Comparison of ENCODE assay signal across 1 cellular context in genomic region chr1:11908139-11909021, GRCh38.
TF ChIP-seq lines count a peak whose summit lies in the region.

No MANE protein-coding gene starts in this region.

TF ChIP-seq in K562, 482 proteins besides CTCF, POLR2A, EP300 and RAD21 (continued from another document and continues in another):
- TF ChIP-seq, protein P1, sequence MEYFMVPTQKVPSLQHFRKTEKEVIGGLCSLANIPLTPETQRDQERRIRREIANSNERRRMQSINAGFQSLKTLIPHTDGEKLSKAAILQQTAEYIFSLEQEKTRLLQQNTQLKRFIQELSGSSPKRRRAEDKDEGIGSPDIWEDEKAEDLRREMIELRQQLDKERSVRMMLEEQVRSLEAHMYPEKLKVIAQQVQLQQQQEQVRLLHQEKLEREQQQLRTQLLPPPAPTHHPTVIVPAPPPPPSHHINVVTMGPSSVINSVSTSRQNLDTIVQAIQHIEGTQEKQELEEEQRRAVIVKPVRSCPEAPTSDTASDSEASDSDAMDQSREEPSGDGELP (CRISPR knock-in tag; IDR thresholded peaks at IDR 0.05; ENCODE audit: borderline replicate concordance), result peak; percentile 89
- TF ChIP-seq RUNX1 (IDR thresholded peaks at IDR 0.05; ENCODE audit: low read depth), result peak; percentile 97
- TF ChIP-seq CTCFL (IDR thresholded peaks at IDR 0.05; ENCODE audit: borderline replicate concordance, insufficient read depth, low read depth, low read length, poor library complexity, severe bottlenecking), result peak; percentile 24
- no peak for TF ChIP-seq PRMT5 (CRISPR knock-in tag; IDR thresholded peaks at IDR 0.05)
- TF ChIP-seq SMARCE1 (IDR thresholded peaks at IDR 0.05), result no peak
- peak; percentile 48; the same call in 1 of the 2 replicates for TF ChIP-seq TCF7 (IDR thresholded peaks at IDR 0.05; ENCODE audit: borderline replicate concordance)
- TF ChIP-seq TBP (optimal IDR thresholded peaks at IDR 0.05; ENCODE audit: low read depth, low read length), result no peak
- no peak for TF ChIP-seq WHSC1 (IDR thresholded peaks at IDR 0.05; ENCODE audit: low read length)
- TF ChIP-seq TCF7L2 (IDR thresholded peaks at IDR 0.05; ENCODE audit: low read depth, low read length), result no peak
- peak; percentile 87 for TF ChIP-seq RBM22 (IDR thresholded peaks at IDR 0.05; ENCODE audit: low read depth, low read length, poor library complexity, severe bottlenecking)
- no peak; the same call in 1 of the 2 replicates for TF ChIP-seq SMARCA4 (IDR thresholded peaks at IDR 0.05)
- TF ChIP-seq ZNF695 (CRISPR knock-in tag; IDR thresholded peaks at IDR 0.05), result peak; percentile 100
- TF ChIP-seq, protein P2, sequence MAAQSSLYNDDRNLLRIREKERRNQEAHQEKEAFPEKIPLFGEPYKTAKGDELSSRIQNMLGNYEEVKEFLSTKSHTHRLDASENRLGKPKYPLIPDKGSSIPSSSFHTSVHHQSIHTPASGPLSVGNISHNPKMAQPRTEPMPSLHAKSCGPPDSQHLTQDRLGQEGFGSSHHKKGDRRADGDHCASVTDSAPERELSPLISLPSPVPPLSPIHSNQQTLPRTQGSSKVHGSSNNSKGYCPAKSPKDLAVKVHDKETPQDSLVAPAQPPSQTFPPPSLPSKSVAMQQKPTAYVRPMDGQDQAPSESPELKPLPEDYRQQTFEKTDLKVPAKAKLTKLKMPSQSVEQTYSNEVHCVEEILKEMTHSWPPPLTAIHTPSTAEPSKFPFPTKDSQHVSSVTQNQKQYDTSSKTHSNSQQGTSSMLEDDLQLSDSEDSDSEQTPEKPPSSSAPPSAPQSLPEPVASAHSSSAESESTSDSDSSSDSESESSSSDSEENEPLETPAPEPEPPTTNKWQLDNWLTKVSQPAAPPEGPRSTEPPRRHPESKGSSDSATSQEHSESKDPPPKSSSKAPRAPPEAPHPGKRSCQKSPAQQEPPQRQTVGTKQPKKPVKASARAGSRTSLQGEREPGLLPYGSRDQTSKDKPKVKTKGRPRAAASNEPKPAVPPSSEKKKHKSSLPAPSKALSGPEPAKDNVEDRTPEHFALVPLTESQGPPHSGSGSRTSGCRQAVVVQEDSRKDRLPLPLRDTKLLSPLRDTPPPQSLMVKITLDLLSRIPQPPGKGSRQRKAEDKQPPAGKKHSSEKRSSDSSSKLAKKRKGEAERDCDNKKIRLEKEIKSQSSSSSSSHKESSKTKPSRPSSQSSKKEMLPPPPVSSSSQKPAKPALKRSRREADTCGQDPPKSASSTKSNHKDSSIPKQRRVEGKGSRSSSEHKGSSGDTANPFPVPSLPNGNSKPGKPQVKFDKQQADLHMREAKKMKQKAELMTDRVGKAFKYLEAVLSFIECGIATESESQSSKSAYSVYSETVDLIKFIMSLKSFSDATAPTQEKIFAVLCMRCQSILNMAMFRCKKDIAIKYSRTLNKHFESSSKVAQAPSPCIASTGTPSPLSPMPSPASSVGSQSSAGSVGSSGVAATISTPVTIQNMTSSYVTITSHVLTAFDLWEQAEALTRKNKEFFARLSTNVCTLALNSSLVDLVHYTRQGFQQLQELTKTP (IDR thresholded peaks at IDR 0.05; ENCODE audit: low read depth in 1 of 2, partially characterized antibody in 2 of 2), result peak; percentile 81 to 99
- TF ChIP-seq, protein P3, sequence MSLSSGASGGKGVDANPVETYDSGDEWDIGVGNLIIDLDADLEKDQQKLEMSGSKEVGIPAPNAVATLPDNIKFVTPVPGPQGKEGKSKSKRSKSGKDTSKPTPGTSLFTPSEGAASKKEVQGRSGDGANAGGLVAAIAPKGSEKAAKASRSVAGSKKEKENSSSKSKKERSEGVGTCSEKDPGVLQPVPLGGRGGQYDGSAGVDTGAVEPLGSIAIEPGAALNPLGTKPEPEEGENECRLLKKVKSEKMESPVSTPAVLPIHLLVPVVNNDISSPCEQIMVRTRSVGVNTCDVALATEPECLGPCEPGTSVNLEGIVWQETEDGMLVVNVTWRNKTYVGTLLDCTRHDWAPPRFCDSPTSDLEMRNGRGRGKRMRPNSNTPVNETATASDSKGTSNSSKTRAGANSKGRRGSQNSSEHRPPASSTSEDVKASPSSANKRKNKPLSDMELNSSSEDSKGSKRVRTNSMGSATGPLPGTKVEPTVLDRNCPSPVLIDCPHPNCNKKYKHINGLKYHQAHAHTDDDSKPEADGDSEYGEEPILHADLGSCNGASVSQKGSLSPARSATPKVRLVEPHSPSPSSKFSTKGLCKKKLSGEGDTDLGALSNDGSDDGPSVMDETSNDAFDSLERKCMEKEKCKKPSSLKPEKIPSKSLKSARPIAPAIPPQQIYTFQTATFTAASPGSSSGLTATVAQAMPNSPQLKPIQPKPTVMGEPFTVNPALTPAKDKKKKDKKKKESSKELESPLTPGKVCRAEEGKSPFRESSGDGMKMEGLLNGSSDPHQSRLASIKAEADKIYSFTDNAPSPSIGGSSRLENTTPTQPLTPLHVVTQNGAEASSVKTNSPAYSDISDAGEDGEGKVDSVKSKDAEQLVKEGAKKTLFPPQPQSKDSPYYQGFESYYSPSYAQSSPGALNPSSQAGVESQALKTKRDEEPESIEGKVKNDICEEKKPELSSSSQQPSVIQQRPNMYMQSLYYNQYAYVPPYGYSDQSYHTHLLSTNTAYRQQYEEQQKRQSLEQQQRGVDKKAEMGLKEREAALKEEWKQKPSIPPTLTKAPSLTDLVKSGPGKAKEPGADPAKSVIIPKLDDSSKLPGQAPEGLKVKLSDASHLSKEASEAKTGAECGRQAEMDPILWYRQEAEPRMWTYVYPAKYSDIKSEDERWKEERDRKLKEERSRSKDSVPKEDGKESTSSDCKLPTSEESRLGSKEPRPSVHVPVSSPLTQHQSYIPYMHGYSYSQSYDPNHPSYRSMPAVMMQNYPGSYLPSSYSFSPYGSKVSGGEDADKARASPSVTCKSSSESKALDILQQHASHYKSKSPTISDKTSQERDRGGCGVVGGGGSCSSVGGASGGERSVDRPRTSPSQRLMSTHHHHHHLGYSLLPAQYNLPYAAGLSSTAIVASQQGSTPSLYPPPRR (CRISPR knock-in tag; IDR thresholded peaks at IDR 0.05; ENCODE audit: borderline replicate concordance), result peak; percentile 99
- peak; percentile 78 for TF ChIP-seq ZNF324 (CRISPR knock-in tag; IDR thresholded peaks at IDR 0.05)
- no peak; the same call in 1 of the 2 replicates for TF ChIP-seq CBFB (CRISPR knock-in tag; IDR thresholded peaks at IDR 0.05)
- peak; percentile 99 for TF ChIP-seq ZNF830 (CRISPR knock-in tag; IDR thresholded peaks at IDR 0.05)
- TF ChIP-seq RBM25 (IDR thresholded peaks at IDR 0.05; ENCODE audit: low read depth, low read length, severe bottlenecking), result no peak
- peak; percentile 91; the same call in 1 of the 2 replicates for TF ChIP-seq HDAC6 (IDR thresholded peaks at IDR 0.05; ENCODE audit: low read depth, low read length)
- peak; percentile 96; the same call in 1 of the 2 replicates for TF ChIP-seq ZFP30 (CRISPR knock-in tag; IDR thresholded peaks at IDR 0.05; ENCODE audit: borderline replicate concordance)
- TF ChIP-seq NELFE (IDR thresholded peaks at IDR 0.05; ENCODE audit: insufficient read depth, insufficient read length), result peak; percentile 75
- TF ChIP-seq ZNF41 (CRISPR knock-in tag; conservative IDR thresholded peaks at IDR 0.05), result peak; percentile 96
- TF ChIP-seq LARP7 (IDR thresholded peaks at IDR 0.05), result no peak
- TF ChIP-seq, protein P4, sequence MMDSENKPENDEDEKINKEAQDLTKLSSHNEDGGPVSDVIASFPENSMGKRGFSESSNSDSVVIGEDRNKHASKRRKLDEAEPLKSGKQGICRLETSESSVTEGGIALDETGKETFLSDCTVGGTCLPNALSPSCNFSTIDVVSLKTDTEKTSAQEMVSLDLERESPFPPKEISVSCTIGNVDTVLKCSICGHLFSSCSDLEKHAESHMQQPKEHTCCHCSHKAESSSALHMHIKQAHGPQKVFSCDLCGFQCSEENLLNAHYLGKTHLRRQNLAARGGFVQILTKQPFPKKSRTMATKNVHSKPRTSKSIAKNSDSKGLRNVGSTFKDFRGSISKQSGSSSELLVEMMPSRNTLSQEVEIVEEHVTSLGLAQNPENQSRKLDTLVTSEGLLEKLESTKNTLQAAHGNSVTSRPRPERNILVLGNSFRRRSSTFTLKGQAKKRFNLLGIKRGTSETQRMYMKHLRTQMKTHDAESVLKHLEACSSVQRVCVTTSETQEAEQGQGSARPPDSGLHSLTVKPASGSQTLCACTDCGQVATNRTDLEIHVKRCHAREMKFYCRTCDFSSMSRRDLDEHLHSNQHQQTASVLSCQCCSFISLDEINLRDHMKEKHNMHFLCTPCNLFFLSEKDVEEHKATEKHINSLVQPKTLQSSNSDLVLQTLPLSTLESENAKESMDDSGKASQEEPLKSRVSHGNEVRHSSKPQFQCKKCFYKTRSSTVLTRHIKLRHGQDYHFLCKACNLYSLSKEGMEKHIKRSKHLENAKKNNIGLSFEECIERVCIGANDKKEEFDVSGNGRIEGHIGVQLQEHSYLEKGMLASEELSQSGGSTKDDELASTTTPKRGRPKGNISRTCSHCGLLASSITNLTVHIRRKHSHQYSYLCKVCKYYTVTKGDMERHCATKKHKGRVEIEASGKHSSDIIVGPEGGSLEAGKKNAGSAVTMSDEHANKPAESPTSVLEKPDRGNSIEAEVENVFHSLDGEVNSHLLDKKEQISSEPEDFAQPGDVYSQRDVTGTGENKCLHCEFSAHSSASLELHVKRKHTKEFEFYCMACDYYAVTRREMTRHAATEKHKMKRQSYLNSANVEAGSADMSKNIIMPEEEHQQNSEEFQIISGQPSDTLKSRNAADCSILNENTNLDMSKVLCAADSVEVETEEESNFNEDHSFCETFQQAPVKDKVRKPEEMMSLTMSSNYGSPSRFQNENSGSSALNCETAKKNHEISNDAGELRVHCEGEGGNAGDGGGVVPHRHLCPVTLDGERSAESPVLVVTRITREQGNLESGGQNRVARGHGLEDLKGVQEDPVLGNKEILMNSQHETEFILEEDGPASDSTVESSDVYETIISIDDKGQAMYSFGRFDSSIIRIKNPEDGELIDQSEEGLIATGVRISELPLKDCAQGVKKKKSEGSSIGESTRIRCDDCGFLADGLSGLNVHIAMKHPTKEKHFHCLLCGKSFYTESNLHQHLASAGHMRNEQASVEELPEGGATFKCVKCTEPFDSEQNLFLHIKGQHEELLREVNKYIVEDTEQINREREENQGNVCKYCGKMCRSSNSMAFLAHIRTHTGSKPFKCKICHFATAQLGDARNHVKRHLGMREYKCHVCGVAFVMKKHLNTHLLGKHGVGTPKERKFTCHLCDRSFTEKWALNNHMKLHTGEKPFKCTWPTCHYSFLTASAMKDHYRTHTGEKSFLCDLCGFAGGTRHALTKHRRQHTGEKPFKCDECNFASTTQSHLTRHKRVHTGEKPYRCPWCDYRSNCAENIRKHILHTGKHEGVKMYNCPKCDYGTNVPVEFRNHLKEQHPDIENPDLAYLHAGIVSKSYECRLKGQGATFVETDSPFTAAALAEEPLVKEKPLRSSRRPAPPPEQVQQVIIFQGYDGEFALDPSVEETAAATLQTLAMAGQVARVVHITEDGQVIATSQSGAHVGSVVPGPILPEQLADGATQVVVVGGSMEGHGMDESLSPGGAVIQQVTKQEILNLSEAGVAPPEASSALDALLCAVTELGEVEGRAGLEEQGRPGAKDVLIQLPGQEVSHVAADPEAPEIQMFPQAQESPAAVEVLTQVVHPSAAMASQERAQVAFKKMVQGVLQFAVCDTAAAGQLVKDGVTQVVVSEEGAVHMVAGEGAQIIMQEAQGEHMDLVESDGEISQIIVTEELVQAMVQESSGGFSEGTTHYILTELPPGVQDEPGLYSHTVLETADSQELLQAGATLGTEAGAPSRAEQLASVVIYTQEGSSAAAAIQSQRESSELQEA (IDR thresholded peaks at IDR 0.05; ENCODE audit: low read depth), result no peak
- peak; percentile 89 for TF ChIP-seq POLR2G (IDR thresholded peaks at IDR 0.05; ENCODE audit: low read depth, low read length)
- TF ChIP-seq CREBBP (IDR thresholded peaks at IDR 0.05; ENCODE audit: low read depth, low read length), result peak; percentile 90
- peak; percentile 99 for TF ChIP-seq ZSCAN32 (CRISPR knock-in tag; IDR thresholded peaks at IDR 0.05)
- no peak for TF ChIP-seq SRSF1 (IDR thresholded peaks at IDR 0.05; ENCODE audit: low read depth, low read length)
- 0 out of 2 replicates have a peak, but pooled peaks have one; percentile 72 for TF ChIP-seq ZNF76 (CRISPR knock-in tag; IDR thresholded peaks at IDR 0.05; ENCODE audit: borderline replicate concordance)
- TF ChIP-seq GABPA (tag; conservative IDR thresholded peaks at IDR 0.05; ENCODE audit: low read depth), result peak; percentile 69
- peak; percentile 11; the same call in 1 of the 2 replicates for TF ChIP-seq MTA2 (IDR thresholded peaks at IDR 0.05; ENCODE audit: low read depth)
- TF ChIP-seq HEY1 (CRISPR knock-in tag; IDR thresholded peaks at IDR 0.05; ENCODE audit: borderline replicate concordance), result peak; percentile 86
- TF ChIP-seq POLR2H (tag; IDR thresholded peaks at IDR 0.05; ENCODE audit: low read depth), result peak; percentile 100
- peak; percentile 87; the same call in 1 of the 2 replicates for TF ChIP-seq NR4A1 (CRISPR knock-in tag; IDR thresholded peaks at IDR 0.05)
- peak; percentile 81; the same call in 1 of the 2 replicates for TF ChIP-seq NR4A1 (tag; IDR thresholded peaks at IDR 0.05)
- TF ChIP-seq NR0B1 (IDR thresholded peaks at IDR 0.05; ENCODE audit: partially characterized antibody), result no peak
- TF ChIP-seq FOXA1 (IDR thresholded peaks at IDR 0.05; ENCODE audit: borderline replicate concordance), result no peak
- TF ChIP-seq, protein P5, sequence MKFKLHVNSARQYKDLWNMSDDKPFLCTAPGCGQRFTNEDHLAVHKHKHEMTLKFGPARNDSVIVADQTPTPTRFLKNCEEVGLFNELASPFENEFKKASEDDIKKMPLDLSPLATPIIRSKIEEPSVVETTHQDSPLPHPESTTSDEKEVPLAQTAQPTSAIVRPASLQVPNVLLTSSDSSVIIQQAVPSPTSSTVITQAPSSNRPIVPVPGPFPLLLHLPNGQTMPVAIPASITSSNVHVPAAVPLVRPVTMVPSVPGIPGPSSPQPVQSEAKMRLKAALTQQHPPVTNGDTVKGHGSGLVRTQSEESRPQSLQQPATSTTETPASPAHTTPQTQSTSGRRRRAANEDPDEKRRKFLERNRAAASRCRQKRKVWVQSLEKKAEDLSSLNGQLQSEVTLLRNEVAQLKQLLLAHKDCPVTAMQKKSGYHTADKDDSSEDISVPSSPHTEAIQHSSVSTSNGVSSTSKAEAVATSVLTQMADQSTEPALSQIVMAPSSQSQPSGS (CRISPR knock-in tag; IDR thresholded peaks at IDR 0.05), result peak; percentile 47; the same call in 1 of the 2 replicates
